ENCODE assay signal across 1 cellular context in the genomic region with DNA sequence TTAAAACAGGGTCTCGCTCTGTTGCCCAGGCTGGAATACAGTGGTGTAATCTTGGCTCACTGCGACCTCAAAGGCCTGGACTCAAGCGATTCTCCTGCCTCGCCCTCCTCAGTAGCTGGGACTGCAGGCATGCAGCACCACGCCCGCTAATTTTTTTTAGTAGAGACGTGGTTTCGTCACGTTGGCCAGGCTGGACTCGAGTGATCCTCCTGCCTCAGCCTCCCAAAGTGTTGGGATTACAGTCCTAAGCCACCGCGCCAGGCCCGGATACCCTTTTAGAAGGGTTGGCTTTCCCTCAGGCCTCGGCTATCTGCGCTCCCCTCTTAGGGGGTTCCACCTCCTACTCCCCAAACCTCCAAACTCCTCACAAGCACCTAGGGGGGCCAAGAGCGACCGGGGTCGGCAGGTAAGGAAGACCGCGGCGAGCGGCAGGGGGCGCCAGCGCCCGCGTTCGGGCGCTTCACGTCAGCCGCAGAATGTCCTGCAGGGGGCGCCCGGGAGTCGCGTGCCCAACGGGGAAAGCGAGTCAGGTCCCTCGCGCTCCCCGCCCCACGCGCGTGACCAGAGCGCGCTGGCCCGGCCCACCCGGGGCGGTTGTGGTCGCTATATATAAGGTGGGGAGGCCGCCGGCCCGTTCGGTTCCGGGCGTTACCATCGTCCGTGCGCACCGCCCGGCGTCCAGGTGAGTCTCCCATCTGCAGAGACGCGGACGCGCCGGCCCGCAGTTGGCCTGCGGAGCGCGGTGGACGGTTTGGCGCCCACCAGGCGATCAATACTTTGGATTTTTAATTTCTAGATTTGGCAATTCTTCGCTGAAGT.
A peak's percentile ranks its signal among the peaks of the same experiment; 100 is the strongest.
TF ChIP-seq lines count a peak whose summit lies in the region.

No MANE protein-coding gene starts in this region.

TF ChIP-seq in HepG2, 621 proteins besides CTCF, POLR2A, EP300 and RAD21 (continued from another document and continues in another):
- TF ChIP-seq, protein P1, sequence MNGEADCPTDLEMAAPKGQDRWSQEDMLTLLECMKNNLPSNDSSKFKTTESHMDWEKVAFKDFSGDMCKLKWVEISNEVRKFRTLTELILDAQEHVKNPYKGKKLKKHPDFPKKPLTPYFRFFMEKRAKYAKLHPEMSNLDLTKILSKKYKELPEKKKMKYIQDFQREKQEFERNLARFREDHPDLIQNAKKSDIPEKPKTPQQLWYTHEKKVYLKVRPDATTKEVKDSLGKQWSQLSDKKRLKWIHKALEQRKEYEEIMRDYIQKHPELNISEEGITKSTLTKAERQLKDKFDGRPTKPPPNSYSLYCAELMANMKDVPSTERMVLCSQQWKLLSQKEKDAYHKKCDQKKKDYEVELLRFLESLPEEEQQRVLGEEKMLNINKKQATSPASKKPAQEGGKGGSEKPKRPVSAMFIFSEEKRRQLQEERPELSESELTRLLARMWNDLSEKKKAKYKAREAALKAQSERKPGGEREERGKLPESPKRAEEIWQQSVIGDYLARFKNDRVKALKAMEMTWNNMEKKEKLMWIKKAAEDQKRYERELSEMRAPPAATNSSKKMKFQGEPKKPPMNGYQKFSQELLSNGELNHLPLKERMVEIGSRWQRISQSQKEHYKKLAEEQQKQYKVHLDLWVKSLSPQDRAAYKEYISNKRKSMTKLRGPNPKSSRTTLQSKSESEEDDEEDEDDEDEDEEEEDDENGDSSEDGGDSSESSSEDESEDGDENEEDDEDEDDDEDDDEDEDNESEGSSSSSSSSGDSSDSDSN (CRISPR knock-in tag; IDR thresholded peaks at IDR 0.05), result peak; percentile 36; the same call in 1 of the 2 replicates
- TF ChIP-seq ZNF674 (CRISPR knock-in tag; IDR thresholded peaks at IDR 0.05; ENCODE audit: low read depth) (0 out of 2 replicates have a peak, but pooled peaks have one; percentile 36), ZBED4 (CRISPR knock-in tag; IDR thresholded peaks at IDR 0.05; ENCODE audit: borderline replicate concordance) (no peak), KDM3A (CRISPR knock-in tag; IDR thresholded peaks at IDR 0.05; ENCODE audit: low read depth) (peak; percentile 79; the same call in 1 of the 2 replicates), SOX13 (IDR thresholded peaks at IDR 0.05) (no peak), SOX13 (CRISPR knock-in tag; conservative IDR thresholded peaks at IDR 0.05 in 1 of 2, IDR thresholded peaks at IDR 0.05 in 1 of 2) (no peak), ZNF296 (CRISPR knock-in tag; conservative IDR thresholded peaks at IDR 0.05) (no peak), PHF20 (CRISPR knock-in tag; IDR thresholded peaks at IDR 0.05) (peak; percentile 56; the same call in 1 of the 2 replicates), ARNTL (CRISPR knock-in tag; IDR thresholded peaks at IDR 0.05) (0 out of 2 replicates have a peak, but pooled peaks have one; percentile 34), HMG20B (CRISPR knock-in tag; conservative IDR thresholded peaks at IDR 0.05) (no peak), ZNF556 (CRISPR knock-in tag; IDR thresholded peaks at IDR 0.05; ENCODE audit: borderline replicate concordance) (peak; percentile 73; the same call in 1 of the 2 replicates), ZKSCAN5 (CRISPR knock-in tag; IDR thresholded peaks at IDR 0.05) (no peak), PITX1 (CRISPR knock-in tag; IDR thresholded peaks at IDR 0.05) (0 out of 2 replicates have a peak, but pooled peaks have one; percentile 51), ZNF768 (CRISPR knock-in tag; IDR thresholded peaks at IDR 0.05) (peak; percentile 59; the same call in 1 of the 2 replicates), ZNF224 (CRISPR knock-in tag; IDR thresholded peaks at IDR 0.05) (0 out of 2 replicates have a peak, but pooled peaks have one; percentile 72), ZNF816 (CRISPR knock-in tag; IDR thresholded peaks at IDR 0.05; ENCODE audit: borderline replicate concordance) (0 out of 2 replicates have a peak, but pooled peaks have one; percentile 40), ZMYM3 (CRISPR knock-in tag; IDR thresholded peaks at IDR 0.05) (peak; percentile 73), ZNF543 (CRISPR knock-in tag; IDR thresholded peaks at IDR 0.05) (0 out of 2 replicates have a peak, but pooled peaks have one; percentile 36), ZNF333 (CRISPR knock-in tag; IDR thresholded peaks at IDR 0.05; ENCODE audit: borderline replicate concordance) (no peak), DNMT3B (CRISPR knock-in tag; conservative IDR thresholded peaks at IDR 0.05) (no peak), ARID4A (CRISPR knock-in tag; IDR thresholded peaks at IDR 0.05; ENCODE audit: borderline replicate concordance) (peak; percentile 25; the same call in 1 of the 2 replicates), ZNF484 (CRISPR knock-in tag; IDR thresholded peaks at IDR 0.05; ENCODE audit: borderline replicate concordance, low read depth) (0 out of 2 replicates have a peak, but pooled peaks have one; percentile 31), SRSF4 (IDR thresholded peaks at IDR 0.05; ENCODE audit: low read depth, low read length, poor library complexity, severe bottlenecking) (no peak), TRIM22 (IDR thresholded peaks at IDR 0.05) (no peak), NR3C1 (CRISPR knock-in tag; IDR thresholded peaks at IDR 0.05) (no peak), ZFP82 (CRISPR knock-in tag; IDR thresholded peaks at IDR 0.05; ENCODE audit: borderline replicate concordance) (0 out of 2 replicates have a peak, but pooled peaks have one; percentile 70)
- TF ChIP-seq, protein P2, sequence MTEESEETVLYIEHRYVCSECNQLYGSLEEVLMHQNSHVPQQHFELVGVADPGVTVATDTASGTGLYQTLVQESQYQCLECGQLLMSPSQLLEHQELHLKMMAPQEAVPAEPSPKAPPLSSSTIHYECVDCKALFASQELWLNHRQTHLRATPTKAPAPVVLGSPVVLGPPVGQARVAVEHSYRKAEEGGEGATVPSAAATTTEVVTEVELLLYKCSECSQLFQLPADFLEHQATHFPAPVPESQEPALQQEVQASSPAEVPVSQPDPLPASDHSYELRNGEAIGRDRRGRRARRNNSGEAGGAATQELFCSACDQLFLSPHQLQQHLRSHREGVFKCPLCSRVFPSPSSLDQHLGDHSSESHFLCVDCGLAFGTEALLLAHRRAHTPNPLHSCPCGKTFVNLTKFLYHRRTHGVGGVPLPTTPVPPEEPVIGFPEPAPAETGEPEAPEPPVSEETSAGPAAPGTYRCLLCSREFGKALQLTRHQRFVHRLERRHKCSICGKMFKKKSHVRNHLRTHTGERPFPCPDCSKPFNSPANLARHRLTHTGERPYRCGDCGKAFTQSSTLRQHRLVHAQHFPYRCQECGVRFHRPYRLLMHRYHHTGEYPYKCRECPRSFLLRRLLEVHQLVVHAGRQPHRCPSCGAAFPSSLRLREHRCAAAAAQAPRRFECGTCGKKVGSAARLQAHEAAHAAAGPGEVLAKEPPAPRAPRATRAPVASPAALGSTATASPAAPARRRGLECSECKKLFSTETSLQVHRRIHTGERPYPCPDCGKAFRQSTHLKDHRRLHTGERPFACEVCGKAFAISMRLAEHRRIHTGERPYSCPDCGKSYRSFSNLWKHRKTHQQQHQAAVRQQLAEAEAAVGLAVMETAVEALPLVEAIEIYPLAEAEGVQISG (CRISPR knock-in tag; IDR thresholded peaks at IDR 0.05), result peak; percentile 47; the same call in 1 of the 2 replicates
- TF ChIP-seq, protein P3, sequence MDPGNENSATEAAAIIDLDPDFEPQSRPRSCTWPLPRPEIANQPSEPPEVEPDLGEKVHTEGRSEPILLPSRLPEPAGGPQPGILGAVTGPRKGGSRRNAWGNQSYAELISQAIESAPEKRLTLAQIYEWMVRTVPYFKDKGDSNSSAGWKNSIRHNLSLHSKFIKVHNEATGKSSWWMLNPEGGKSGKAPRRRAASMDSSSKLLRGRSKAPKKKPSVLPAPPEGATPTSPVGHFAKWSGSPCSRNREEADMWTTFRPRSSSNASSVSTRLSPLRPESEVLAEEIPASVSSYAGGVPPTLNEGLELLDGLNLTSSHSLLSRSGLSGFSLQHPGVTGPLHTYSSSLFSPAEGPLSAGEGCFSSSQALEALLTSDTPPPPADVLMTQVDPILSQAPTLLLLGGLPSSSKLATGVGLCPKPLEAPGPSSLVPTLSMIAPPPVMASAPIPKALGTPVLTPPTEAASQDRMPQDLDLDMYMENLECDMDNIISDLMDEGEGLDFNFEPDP (CRISPR knock-in tag; conservative IDR thresholded peaks at IDR 0.05), result no peak
- TF ChIP-seq, protein P4, sequence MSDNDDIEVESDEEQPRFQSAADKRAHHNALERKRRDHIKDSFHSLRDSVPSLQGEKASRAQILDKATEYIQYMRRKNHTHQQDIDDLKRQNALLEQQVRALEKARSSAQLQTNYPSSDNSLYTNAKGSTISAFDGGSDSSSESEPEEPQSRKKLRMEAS (IDR thresholded peaks at IDR 0.05), result peak; percentile 48; the same call in 1 of the 2 replicates
- TF ChIP-seq, protein P5, sequence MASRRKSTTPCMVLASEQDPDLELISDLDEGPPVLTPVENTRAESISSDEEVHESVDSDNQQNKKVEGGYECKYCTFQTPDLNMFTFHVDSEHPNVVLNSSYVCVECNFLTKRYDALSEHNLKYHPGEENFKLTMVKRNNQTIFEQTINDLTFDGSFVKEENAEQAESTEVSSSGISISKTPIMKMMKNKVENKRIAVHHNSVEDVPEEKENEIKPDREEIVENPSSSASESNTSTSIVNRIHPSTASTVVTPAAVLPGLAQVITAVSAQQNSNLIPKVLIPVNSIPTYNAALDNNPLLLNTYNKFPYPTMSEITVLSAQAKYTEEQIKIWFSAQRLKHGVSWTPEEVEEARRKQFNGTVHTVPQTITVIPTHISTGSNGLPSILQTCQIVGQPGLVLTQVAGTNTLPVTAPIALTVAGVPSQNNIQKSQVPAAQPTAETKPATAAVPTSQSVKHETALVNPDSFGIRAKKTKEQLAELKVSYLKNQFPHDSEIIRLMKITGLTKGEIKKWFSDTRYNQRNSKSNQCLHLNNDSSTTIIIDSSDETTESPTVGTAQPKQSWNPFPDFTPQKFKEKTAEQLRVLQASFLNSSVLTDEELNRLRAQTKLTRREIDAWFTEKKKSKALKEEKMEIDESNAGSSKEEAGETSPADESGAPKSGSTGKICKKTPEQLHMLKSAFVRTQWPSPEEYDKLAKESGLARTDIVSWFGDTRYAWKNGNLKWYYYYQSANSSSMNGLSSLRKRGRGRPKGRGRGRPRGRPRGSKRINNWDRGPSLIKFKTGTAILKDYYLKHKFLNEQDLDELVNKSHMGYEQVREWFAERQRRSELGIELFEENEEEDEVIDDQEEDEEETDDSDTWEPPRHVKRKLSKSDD (CRISPR knock-in tag; IDR thresholded peaks at IDR 0.05; ENCODE audit: low read depth), result no peak
